1 cellular context compared by ENCODE assay signal in the genomic region with DNA sequence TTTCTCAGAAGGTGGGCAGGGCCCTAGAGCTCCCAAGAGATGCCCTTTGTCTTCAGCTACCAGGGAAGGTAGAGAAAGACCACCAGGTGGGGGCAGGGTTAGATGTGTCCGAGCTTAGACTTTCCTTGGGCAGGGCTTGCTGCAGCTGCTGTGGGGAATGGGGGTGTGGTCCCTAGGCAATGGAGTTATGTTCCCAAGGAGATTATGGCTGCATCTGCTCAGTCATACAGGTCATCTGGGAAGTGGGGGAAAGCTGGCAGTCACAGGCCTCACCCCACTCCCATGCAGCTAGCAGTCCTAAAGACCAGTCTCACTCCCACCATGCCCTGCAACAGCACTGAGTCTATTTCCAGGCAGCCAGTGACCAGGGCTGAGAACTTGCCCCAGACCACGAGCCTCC.
TF ChIP-seq lines count a peak whose summit lies in the region.

No MANE protein-coding gene starts in this region.

TF ChIP-seq in H1, 55 proteins besides CTCF, POLR2A, EP300 and RAD21:
- TF ChIP-seq POU5F1 (IDR thresholded peaks at IDR 0.05; ENCODE audit: low read depth, low read length) (no peak), NANOG (IDR thresholded peaks at IDR 0.05; ENCODE audit: insufficient read depth, low read depth, low read length, poor library complexity, severe bottlenecking) (no peak), CBX5 (IDR thresholded peaks at IDR 0.05; ENCODE audit: low read depth, low read length) (no peak), TBP (IDR thresholded peaks at IDR 0.05; ENCODE audit: low read depth, low read length) (no peak), SIRT6 (IDR thresholded peaks at IDR 0.05; ENCODE audit: low read length) (no peak), CHD2 (IDR thresholded peaks at IDR 0.05; ENCODE audit: low read length) (no peak), GABPA (IDR thresholded peaks at IDR 0.05; ENCODE audit: borderline replicate concordance, insufficient read depth, low read length) (no peak), RNF2 (IDR thresholded peaks at IDR 0.05; ENCODE audit: borderline replicate concordance, low read depth, low read length, missing control alignments, poor library complexity, severe bottlenecking) (no peak), SIX5 (IDR thresholded peaks at IDR 0.05; ENCODE audit: low read depth, low read length) (no peak), SP4 (IDR thresholded peaks at IDR 0.05; ENCODE audit: low read length) (no peak), EZH2 (IDR thresholded peaks at IDR 0.05; ENCODE audit: low read depth, low read length, severe bottlenecking) (no peak), CREB1 (IDR thresholded peaks at IDR 0.05) (no peak), EGR1 (IDR thresholded peaks at IDR 0.05; ENCODE audit: borderline replicate concordance, low read depth, low read length) (no peak), KDM1A (IDR thresholded peaks at IDR 0.05; ENCODE audit: borderline replicate concordance, low read length) (no peak)
- TF ChIP-seq, protein P1, sequence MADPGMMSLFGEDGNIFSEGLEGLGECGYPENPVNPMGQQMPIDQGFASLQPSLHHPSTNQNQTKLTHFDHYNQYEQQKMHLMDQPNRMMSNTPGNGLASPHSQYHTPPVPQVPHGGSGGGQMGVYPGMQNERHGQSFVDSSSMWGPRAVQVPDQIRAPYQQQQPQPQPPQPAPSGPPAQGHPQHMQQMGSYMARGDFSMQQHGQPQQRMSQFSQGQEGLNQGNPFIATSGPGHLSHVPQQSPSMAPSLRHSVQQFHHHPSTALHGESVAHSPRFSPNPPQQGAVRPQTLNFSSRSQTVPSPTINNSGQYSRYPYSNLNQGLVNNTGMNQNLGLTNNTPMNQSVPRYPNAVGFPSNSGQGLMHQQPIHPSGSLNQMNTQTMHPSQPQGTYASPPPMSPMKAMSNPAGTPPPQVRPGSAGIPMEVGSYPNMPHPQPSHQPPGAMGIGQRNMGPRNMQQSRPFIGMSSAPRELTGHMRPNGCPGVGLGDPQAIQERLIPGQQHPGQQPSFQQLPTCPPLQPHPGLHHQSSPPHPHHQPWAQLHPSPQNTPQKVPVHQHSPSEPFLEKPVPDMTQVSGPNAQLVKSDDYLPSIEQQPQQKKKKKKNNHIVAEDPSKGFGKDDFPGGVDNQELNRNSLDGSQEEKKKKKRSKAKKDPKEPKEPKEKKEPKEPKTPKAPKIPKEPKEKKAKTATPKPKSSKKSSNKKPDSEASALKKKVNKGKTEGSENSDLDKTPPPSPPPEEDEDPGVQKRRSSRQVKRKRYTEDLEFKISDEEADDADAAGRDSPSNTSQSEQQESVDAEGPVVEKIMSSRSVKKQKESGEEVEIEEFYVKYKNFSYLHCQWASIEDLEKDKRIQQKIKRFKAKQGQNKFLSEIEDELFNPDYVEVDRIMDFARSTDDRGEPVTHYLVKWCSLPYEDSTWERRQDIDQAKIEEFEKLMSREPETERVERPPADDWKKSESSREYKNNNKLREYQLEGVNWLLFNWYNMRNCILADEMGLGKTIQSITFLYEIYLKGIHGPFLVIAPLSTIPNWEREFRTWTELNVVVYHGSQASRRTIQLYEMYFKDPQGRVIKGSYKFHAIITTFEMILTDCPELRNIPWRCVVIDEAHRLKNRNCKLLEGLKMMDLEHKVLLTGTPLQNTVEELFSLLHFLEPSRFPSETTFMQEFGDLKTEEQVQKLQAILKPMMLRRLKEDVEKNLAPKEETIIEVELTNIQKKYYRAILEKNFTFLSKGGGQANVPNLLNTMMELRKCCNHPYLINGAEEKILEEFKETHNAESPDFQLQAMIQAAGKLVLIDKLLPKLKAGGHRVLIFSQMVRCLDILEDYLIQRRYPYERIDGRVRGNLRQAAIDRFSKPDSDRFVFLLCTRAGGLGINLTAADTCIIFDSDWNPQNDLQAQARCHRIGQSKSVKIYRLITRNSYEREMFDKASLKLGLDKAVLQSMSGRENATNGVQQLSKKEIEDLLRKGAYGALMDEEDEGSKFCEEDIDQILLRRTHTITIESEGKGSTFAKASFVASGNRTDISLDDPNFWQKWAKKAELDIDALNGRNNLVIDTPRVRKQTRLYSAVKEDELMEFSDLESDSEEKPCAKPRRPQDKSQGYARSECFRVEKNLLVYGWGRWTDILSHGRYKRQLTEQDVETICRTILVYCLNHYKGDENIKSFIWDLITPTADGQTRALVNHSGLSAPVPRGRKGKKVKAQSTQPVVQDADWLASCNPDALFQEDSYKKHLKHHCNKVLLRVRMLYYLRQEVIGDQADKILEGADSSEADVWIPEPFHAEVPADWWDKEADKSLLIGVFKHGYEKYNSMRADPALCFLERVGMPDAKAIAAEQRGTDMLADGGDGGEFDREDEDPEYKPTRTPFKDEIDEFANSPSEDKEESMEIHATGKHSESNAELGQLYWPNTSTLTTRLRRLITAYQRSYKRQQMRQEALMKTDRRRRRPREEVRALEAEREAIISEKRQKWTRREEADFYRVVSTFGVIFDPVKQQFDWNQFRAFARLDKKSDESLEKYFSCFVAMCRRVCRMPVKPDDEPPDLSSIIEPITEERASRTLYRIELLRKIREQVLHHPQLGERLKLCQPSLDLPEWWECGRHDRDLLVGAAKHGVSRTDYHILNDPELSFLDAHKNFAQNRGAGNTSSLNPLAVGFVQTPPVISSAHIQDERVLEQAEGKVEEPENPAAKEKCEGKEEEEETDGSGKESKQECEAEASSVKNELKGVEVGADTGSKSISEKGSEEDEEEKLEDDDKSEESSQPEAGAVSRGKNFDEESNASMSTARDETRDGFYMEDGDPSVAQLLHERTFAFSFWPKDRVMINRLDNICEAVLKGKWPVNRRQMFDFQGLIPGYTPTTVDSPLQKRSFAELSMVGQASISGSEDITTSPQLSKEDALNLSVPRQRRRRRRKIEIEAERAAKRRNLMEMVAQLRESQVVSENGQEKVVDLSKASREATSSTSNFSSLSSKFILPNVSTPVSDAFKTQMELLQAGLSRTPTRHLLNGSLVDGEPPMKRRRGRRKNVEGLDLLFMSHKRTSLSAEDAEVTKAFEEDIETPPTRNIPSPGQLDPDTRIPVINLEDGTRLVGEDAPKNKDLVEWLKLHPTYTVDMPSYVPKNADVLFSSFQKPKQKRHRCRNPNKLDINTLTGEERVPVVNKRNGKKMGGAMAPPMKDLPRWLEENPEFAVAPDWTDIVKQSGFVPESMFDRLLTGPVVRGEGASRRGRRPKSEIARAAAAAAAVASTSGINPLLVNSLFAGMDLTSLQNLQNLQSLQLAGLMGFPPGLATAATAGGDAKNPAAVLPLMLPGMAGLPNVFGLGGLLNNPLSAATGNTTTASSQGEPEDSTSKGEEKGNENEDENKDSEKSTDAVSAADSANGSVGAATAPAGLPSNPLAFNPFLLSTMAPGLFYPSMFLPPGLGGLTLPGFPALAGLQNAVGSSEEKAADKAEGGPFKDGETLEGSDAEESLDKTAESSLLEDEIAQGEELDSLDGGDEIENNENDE (IDR thresholded peaks at IDR 0.05; ENCODE audit: insufficient replicate concordance, low read length): no peak
- TF ChIP-seq, protein P2, sequence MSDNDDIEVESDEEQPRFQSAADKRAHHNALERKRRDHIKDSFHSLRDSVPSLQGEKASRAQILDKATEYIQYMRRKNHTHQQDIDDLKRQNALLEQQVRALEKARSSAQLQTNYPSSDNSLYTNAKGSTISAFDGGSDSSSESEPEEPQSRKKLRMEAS (IDR thresholded peaks at IDR 0.05): no peak
TF ChIP-seq in H1: peak in this region for 0.
